8 cellular contexts compared by ENCODE assay signal in the genomic region with DNA sequence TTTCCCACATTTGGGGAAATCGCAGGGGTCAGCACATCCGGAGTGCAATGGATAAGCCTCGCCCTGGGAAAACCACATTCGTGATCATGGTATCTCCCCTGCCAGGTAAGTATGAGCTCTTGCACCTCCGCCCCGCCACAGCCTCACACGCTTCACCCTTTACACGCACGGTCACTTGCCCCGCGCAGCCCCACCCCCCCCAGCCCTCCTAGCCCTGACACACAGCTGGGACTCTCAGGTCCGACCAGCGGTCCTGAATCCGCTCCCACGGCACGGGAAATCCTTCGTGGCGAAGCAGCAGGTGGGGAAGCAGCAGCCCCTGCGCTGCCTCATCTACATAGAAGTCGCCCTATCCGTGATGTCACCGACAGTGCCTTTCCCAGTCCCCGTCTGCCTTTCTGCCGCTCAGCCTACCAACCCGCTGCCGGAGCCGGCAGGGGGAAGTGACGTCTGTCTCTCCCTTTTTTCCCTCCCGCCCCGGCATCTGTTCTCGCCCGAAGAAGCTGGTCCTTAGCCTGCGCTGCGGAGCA. TPM values are rescaled to one million over a fixed set of nuclear protein-coding genes. Genes with fewer than 3 reads are reported as not detected.
DNase-seq lines count a peak whose midpoint lies in the region; ATAC-seq, FAIRE-seq and TF ChIP-seq lines count a peak whose summit lies in the region.
"Not testable (repeated sequence)": the region's sequence is repeated elsewhere in the genome, so short reads cannot be mapped to it uniquely, and the experiment has no call there.

No MANE protein-coding gene starts in this region.

- H3K9me3 ChIP-seq in upper lobe of left lung: not testable (repeated sequence)

- ATAC-seq in HG02798 (IDR thresholded peaks at IDR 0.05; ENCODE audit: poor library complexity, unreplicated experiment) (peak; percentile 73), upper lobe of left lung (ENCODE audit: low FRiP score in 2 of 2) (peak; percentile 68 to 92)
- ATAC-seq in activated CD4-positive, CD25-positive, alpha-beta regulatory T cell treated with anti-CD3 and anti-CD28 coated beads, Interleukin-2, amount 50 U/mL, for 24 hours: peak; percentile 49 to 51

- not testable (repeated sequence) for H3K36me3 Mint-ChIP-seq in brain

- not testable (repeated sequence) for TF ChIP-seq EP300 in upper lobe of left lung (IDR thresholded peaks at IDR 0.05)

- TF ChIP-seq CTCF in brain (conservative IDR thresholded peaks at IDR 0.05); retinal pigment epithelial cell (conservative IDR thresholded peaks at IDR 0.05; ENCODE audit: low read depth, low read length); upper lobe of left lung (IDR thresholded peaks at IDR 0.05): not testable (repeated sequence)

- peak; percentile 72 for TF ChIP-seq POLR2A in GM12892 (IDR thresholded peaks at IDR 0.05; ENCODE audit: low read depth, low read length)
- peak in 2 of 4 donors; percentile 23 to 48 for TF ChIP-seq POLR2A in upper lobe of left lung (IDR thresholded peaks at IDR 0.05)

- FAIRE-seq in GM12892 (lab: Jason Lieb, UNC): not testable (repeated sequence)

- not testable (repeated sequence) for H3K27me3 ChIP-seq in upper lobe of left lung

- 4% methylated on average over 14 of the region's 34 CpGs; no CpG with 5 or more reads in 1 of the 2 donors for WGBS in upper lobe of left lung, 2 donors

- not testable (repeated sequence) for H3K9me3 Mint-ChIP-seq in brain

- peak overlapping the region; percentile 99 to 100 (median 100) for H3K27ac Mint-ChIP-seq in brain

- H3K4me3 ChIP-seq in retinal pigment epithelial cell (ENCODE audit: low read length): peak overlapping the region; percentile 17
- H3K4me3 ChIP-seq in upper lobe of left lung: peak overlapping the region in 3 of 4 donors; percentile 24 to 42 (median 27)

- H3K4me3 Mint-ChIP-seq in brain: peak overlapping the region; percentile 82 to 89 (median 85)

- H3K4me1 ChIP-seq in upper lobe of left lung: not testable (repeated sequence)

- peaks cover 19% of the 10 kb centered on the region for H3K4me1 Mint-ChIP-seq in brain

- H3K27me3 Mint-ChIP-seq in brain: not testable (repeated sequence)

- peak overlapping the region; percentile 80 to 91 (median 88) for H3K27ac ChIP-seq in upper lobe of left lung

- H3K36me3 ChIP-seq in upper lobe of left lung: not testable (repeated sequence)

- DNase-seq in GM12892 (ENCODE audit: insufficient read length): not testable (repeated sequence)
- DNase-seq in NCI-H2171 treated with DMSO at 0.1 percent for 48 hours (lab: John Stamatoyannopoulos, UW): peak; percentile 82
- DNase-seq in hippocampal formation (lab: John Stamatoyannopoulos, UW): peak; percentile 40 to 64
- DNase-seq in retinal pigment epithelial cell (ENCODE audit: low read depth): peak; percentile 59
- DNase-seq in upper lobe of left lung: peak; percentile 61 to 83

RNA-seq across cellular contexts. Expression of gene PPIAL4F, which starts 31.9 kb away (rescaled TPM):
- polyA plus RNA-seq in GM12892 (2012; ENCODE audit: missing spikeins): not detected
- polyA plus RNA-seq in brain (ENCODE audit: insufficient read depth, low read depth, low replicate concordance): not detected
- 1 to 10 TPM in 1 of 6 donors, not detected in 5; 1.5 TPM for total RNA-seq in upper lobe of left lung
